In genomic region chr12:116962197-116962596, GRCh38 we compare ENCODE assay signal across 19 cellular contexts. TPM values are rescaled to one million over a fixed set of nuclear protein-coding genes. Genes with fewer than 3 reads are reported as not detected.
DNase-seq lines count a peak whose midpoint lies in the region; ATAC-seq, FAIRE-seq and TF ChIP-seq lines count a peak whose summit lies in the region.
"Had no signal": no experiment of that assay in that cellular context is flagged by ENCODE, and none has a peak within 500 bp of the region (broad histone marks: within the 10 kb centered on the region; RNA-seq: fewer than 3 reads in every experiment).

No MANE protein-coding gene starts in this region.

- H3K4me1 Mint-ChIP-seq in activated CD4-positive, alpha-beta T cell treated with anti-CD3 and anti-CD28 coated beads for 36 hours = peaks cover 40% of the 10 kb centered on the region

- no peak for FAIRE-seq in urothelium cell line (lab: Jason Lieb, UNC)
- FAIRE-seq: A204.1 had no signal

- H3K27ac Mint-ChIP-seq in activated CD4-positive, alpha-beta T cell treated with anti-CD3 and anti-CD28 coated beads for 36 hours = no peak overlapping the region

- intact Hi-C loops in activated CD4-positive, alpha-beta T cell treated with anti-CD3 and anti-CD28 coated beads for 36 hours (cut with DNase I, micrococcal nuclease) = loop anchor here in 1 of 2 experiments (10.0 kb wide), 1 partner anchor 227 kb away; the partner anchor contains the start of genes RNFT2 and SPRING1

- H3K9ac ChIP-seq in KMS-11 = peak overlapping the region; percentile 60; the same call in 1 of the 2 replicates

- no peak overlapping the region for H3K4me3 ChIP-seq in KMS-11 (IDR thresholded peaks at IDR 0.05; ENCODE audit: insufficient read depth, low read depth, low read length)
- H3K4me3 ChIP-seq: lower lobe of right lung, right lobe of liver had no signal

- no peak for ATAC-seq in activated CD4-positive, alpha-beta T cell treated with anti-CD3 and anti-CD28 coated beads for 36 hours

- H3K36me3 ChIP-seq in KMS-11 (ENCODE audit: insufficient read depth) = no peaks in the 10 kb centered on the region

- no peaks in the 10 kb centered on the region for H4K20me1 ChIP-seq in KMS-11 (ENCODE audit: insufficient read depth)

- peak overlapping the region; percentile 10; the same call in 1 of the 2 replicates for H2AFZ ChIP-seq in KMS-11 (ENCODE audit: low read depth)

- no peaks in the 10 kb centered on the region for H3K27me3 ChIP-seq in KMS-11 (ENCODE audit: insufficient read depth, low read depth)
- H3K27me3 ChIP-seq: right lobe of liver had no signal

- no peak overlapping the region for H3K4me3 Mint-ChIP-seq in activated CD4-positive, alpha-beta T cell treated with anti-CD3 and anti-CD28 coated beads for 36 hours

- peaks cover 8% of the 10 kb centered on the region for H3K36me3 Mint-ChIP-seq in activated CD4-positive, alpha-beta T cell treated with anti-CD3 and anti-CD28 coated beads for 36 hours (ENCODE audit: low read depth)

- no peaks in the 10 kb centered on the region for H3K27me3 Mint-ChIP-seq in activated CD4-positive, alpha-beta T cell treated with anti-CD3 and anti-CD28 coated beads for 36 hours

- peak overlapping the region; percentile 84 for H3K27ac ChIP-seq in KMS-11
- H3K27ac ChIP-seq: lower lobe of right lung, right lobe of liver had no signal

- peak overlapping the region; percentile 86 for H3K4me2 ChIP-seq in KMS-11

- TF ChIP-seq CTCF in KMS-11 (conservative IDR thresholded peaks at IDR 0.05; ENCODE audit: low read depth, low read length) = no peak

- POLR2A ChIA-PET in activated CD4-positive, alpha-beta T cell treated with anti-CD3 and anti-CD28 coated beads for 36 hours (lab: Charles Lee) = no interaction called here

- peak; percentile 8 for DNase-seq in activated CD4-positive, alpha-beta T cell treated with anti-CD3 and anti-CD28 coated beads for 36 hours
- DNase-seq in activated CD4-positive, alpha-beta T cell treated with anti-CD3 and anti-CD28 coated beads for 1 hour = no peak
- DNase-seq in dermis blood vessel endothelial cell (peak; percentile 14), retina (peak; percentile 36), hepatic stellate cell (ENCODE audit: low spot score) (no peak), urothelium cell line (ENCODE audit: low spot score) (no peak)
- no peak for DNase-seq in stimulated activated CD4-positive, alpha-beta T cell treated with anti-CD3 and anti-CD28 coated beads, Interleukin-4, amount 100 ng/mL, for 4 hours
- DNase-seq: caudate nucleus; DMS79 treated with DMSO at 0.1 percent for 48 hours; HCEC 1CT; lower lobe of right lung; NCI-H1105; NCI-H82; nucleus accumbens; right lobe of liver; stimulated activated CD8-positive, alpha-beta memory T cell treated with anti-CD3 and anti-CD28 coated beads, Interleukin-4, amount 100 ng/mL, for 48 hours; SW 1271 had no signal

- peaks cover 63% of the 10 kb centered on the region for H3K4me1 ChIP-seq in KMS-11 (ENCODE audit: low read depth, poor library complexity, severe bottlenecking)
- H3K4me1 ChIP-seq: lower lobe of right lung, right lobe of liver had no signal

- no peaks in the 10 kb centered on the region for H3K79me2 ChIP-seq in KMS-11 (ENCODE audit: insufficient read depth, low read depth)

- CTCF ChIA-PET in activated CD4-positive, alpha-beta T cell treated with anti-CD3 and anti-CD28 coated beads for 36 hours (lab: Charles Lee) = interaction anchor here (0.5 kb wide), 1 partner anchor 126 kb away, joined by 3 read pairs; no protein-coding TSS in a partner anchor

- H3K9me3 Mint-ChIP-seq in activated CD4-positive, alpha-beta T cell treated with anti-CD3 and anti-CD28 coated beads for 36 hours (ENCODE audit: low read depth) = no peaks in the 10 kb centered on the region

RNA-seq across cellular contexts. Expression of gene FBXW8, which starts 51.4 kb away (rescaled TPM):
- total RNA-seq in activated CD4-positive, alpha-beta T cell treated with anti-CD3 and anti-CD28 coated beads for 36 hours = 1 to 10 TPM; 5.7 to 6.1 TPM
- 15.5 and 16.0 TPM in 2 replicates for total RNA-seq in dermis blood vessel endothelial cell

Comparison
In these comparisons a context has a peak if more than half of its experiments do, and no peak if none do; other contexts are left out.
1. DNase-seq: peak in activated CD4-positive, alpha-beta T cell treated with anti-CD3 and anti-CD28 coated beads for 36 hours (single experiment), dermis blood vessel endothelial cell (single experiment) and retina (single experiment); none in activated CD4-positive, alpha-beta T cell treated with anti-CD3 and anti-CD28 coated beads for 1 hour (single experiment), stimulated activated CD4-positive, alpha-beta T cell treated with anti-CD3 and anti-CD28 coated beads, Interleukin-4, amount 100 ng/mL, for 4 hours (0 of 2), hepatic stellate cell (single experiment) and urothelium cell line (single experiment).